32 cellular contexts compared by ENCODE assay signal in the genomic region with DNA sequence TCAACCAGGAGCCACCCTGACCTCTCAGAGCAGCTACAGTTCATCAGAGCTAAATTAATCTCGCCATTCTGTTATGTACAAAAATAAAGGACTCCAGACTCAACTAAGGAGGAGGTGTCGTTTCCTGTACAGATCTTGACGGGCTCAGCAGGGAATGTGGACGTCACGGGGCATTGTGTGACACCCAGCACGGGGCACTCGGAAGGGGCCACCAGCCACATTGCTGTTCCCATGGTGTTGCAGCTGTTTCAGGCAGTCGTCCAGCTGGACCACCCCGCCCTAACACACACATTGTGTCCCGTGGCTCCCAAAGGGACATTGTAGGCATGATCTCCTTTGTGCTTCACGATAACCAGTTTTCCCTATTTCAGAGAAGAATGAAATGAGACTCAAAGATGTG. TPM values are rescaled to one million over a fixed set of nuclear protein-coding genes. Genes with fewer than 3 reads are reported as not detected.
DNase-seq lines count a peak whose midpoint lies in the region; ATAC-seq and TF ChIP-seq lines count a peak whose summit lies in the region.
"Had no signal": no experiment of that assay in that cellular context is flagged by ENCODE, and none has a peak within 500 bp of the region (broad histone marks: within the 10 kb centered on the region; RNA-seq: fewer than 3 reads in every experiment).

No MANE protein-coding gene starts in this region.

- peaks cover 2% of the 10 kb centered on the region for H3K9me3 Mint-ChIP-seq in neural progenitor cell
- H3K9me3 Mint-ChIP-seq in natural killer cell, result no peaks in the 10 kb centered on the region
- no peaks in the 10 kb centered on the region for H3K9me3 Mint-ChIP-seq in activated CD4-positive, alpha-beta T cell treated with anti-CD3 and anti-CD28 coated beads, Interleukin-2, amount 10 ng/mL, durations not matched to agents 7 days and 5 days
- H3K9me3 Mint-ChIP-seq: activated T-helper 17 cell treated with anti-CD3 and anti-CD28 coated beads, Interleukin-2, amount 50 U/mL, for 72 hours had no signal

- no peaks in the 10 kb centered on the region for H4K20me1 ChIP-seq in neural progenitor cell (ENCODE audit: low read depth)

- no peak overlapping the region for H2AFZ ChIP-seq in neural progenitor cell (replicated peaks)
- H2AFZ ChIP-seq: GM23338 had no signal

- no peaks in the 10 kb centered on the region for H3F3A ChIP-seq in neural progenitor cell (ENCODE audit: low read depth)

- peaks cover 0 to 20% (median 0%) of the 10 kb centered on the region in 12 donors for H3K4me1 ChIP-seq in heart left ventricle
- peaks cover 7% of the 10 kb centered on the region for H3K4me1 ChIP-seq in left ventricle myocardium inferior
- H3K4me1 ChIP-seq in neural progenitor cell, result peaks cover 18% of the 10 kb centered on the region
- H3K4me1 ChIP-seq: Peyer's patch had no signal

- H3K27ac ChIP-seq in heart left ventricle, result peak overlapping the region in 5 of 12 donors; percentile 8 to 68 (median 54)
- peak overlapping the region; percentile 55 for H3K27ac ChIP-seq in left ventricle myocardium inferior (replicated peaks)
- no peak overlapping the region for H3K27ac ChIP-seq in neural progenitor cell
- H3K27ac ChIP-seq: Peyer's patch had no signal

- TF ChIP-seq CTCF in heart left ventricle (IDR thresholded peaks at IDR 0.05) (no peak), left ventricle myocardium inferior (IDR thresholded peaks at IDR 0.05; ENCODE audit: borderline replicate concordance) (no peak), neural progenitor cell (IDR thresholded peaks at IDR 0.05) (no peak), natural killer cell (IDR thresholded peaks at IDR 0.05) (no peak)

- H3K9me3 ChIP-seq in heart left ventricle (no peaks in the 10 kb centered on the region), left ventricle myocardium inferior (replicated peaks) (no peaks in the 10 kb centered on the region), neural progenitor cell (ENCODE audit: low read depth) (no peaks in the 10 kb centered on the region)

- no peak overlapping the region for H3K9ac ChIP-seq in neural progenitor cell

- H3K79me2 ChIP-seq in neural progenitor cell (ENCODE audit: low read depth), result no peaks in the 10 kb centered on the region

- POLR2A ChIA-PET in activated CD4-positive, alpha-beta T cell treated with anti-CD3 and anti-CD28 coated beads, Interleukin-2, amount 10 ng/mL, durations not matched to agents 7 days and 5 days (lab: Charles Lee), result no interaction called here

- H3K4me2 ChIP-seq in neural progenitor cell, result peak overlapping the region; percentile 47
- H3K4me2 ChIP-seq: GM23338 had no signal

- 38 to 63% (median 47%) methylated on average over 11 of the region's 11 CpGs for WGBS in heart left ventricle, 4 donors

- intact Hi-C loops in heart left ventricle (cut with DNase I) (loop anchor here in 1 of 10 donors (10.0 kb wide), 1 partner anchor 314 kb away; no protein-coding TSS in a partner anchor), cardiac septum (cut with DNase I) (no loop called here), left ventricle myocardium inferior (cut with micrococcal nuclease) (no loop called here), natural killer cell (cut with micrococcal nuclease) (no loop called here)

- H3K4me3 Mint-ChIP-seq in neural progenitor cell, result peak overlapping the region; percentile 33
- no peak overlapping the region for H3K4me3 Mint-ChIP-seq in natural killer cell
- H3K4me3 Mint-ChIP-seq in activated CD4-positive, alpha-beta T cell treated with anti-CD3 and anti-CD28 coated beads, Interleukin-2, amount 10 ng/mL, durations not matched to agents 7 days and 5 days, result no peak overlapping the region
- H3K4me3 Mint-ChIP-seq: activated CD4-positive, alpha-beta memory T cell treated with anti-CD3 and anti-CD28 coated beads for 36 hours; activated naive CD4-positive, alpha-beta T cell treated with anti-CD3 and anti-CD28 coated beads, Interleukin-2, amount 50 U/mL, for 24 hours; activated T-helper 17 cell treated with anti-CD3 and anti-CD28 coated beads, Interleukin-2, amount 50 U/mL, for 72 hours; CD8-positive, alpha-beta T cell; GM23338; stimulated activated naive CD8-positive, alpha-beta T cell treated with anti-CD3 and anti-CD28 coated beads, Interleukin-15, amount 100 ng/mL, for 72 hours had no signal

- ATAC-seq in heart left ventricle (peak; percentile 55 to 93 (median 73)), natural killer cell (no peak)
- ATAC-seq: activated CD4-positive, CD25-positive, alpha-beta regulatory T cell treated with anti-CD3 and anti-CD28 coated beads, Interleukin-2, amount 50 U/mL, for 24 hours; activated T-helper 17 cell treated with anti-CD3 and anti-CD28 coated beads, Interleukin-2, amount 50 U/mL, for 72 hours; CD8-positive, alpha-beta T cell; GM12878; GM23338; stimulated activated naive CD8-positive, alpha-beta T cell treated with anti-CD3 and anti-CD28 coated beads, Interleukin-15, amount 100 ng/mL, for 72 hours had no signal

- no peak overlapping the region for H3K4me3 ChIP-seq in heart left ventricle
- no peak overlapping the region for H3K4me3 ChIP-seq in left ventricle myocardium inferior
- no peak overlapping the region for H3K4me3 ChIP-seq in neural progenitor cell
- H3K4me3 ChIP-seq: GM12878, GM23338, Peyer's patch had no signal

- peaks cover 3% of the 10 kb centered on the region for H3K27me3 Mint-ChIP-seq in neural progenitor cell (ENCODE audit: insufficient read depth, low read depth)
- H3K27me3 Mint-ChIP-seq in natural killer cell (ENCODE audit: low read depth in 2 of 2), result peaks cover 2 to 16% of the 10 kb centered on the region in 2 donors
- peaks cover 7% of the 10 kb centered on the region for H3K27me3 Mint-ChIP-seq in activated CD4-positive, alpha-beta T cell treated with anti-CD3 and anti-CD28 coated beads, Interleukin-2, amount 10 ng/mL, durations not matched to agents 7 days and 5 days

- H3K27ac Mint-ChIP-seq in neural progenitor cell, result peak overlapping the region; percentile 92
- no peak overlapping the region for H3K27ac Mint-ChIP-seq in natural killer cell
- H3K27ac Mint-ChIP-seq in activated CD4-positive, alpha-beta T cell treated with anti-CD3 and anti-CD28 coated beads, Interleukin-2, amount 10 ng/mL, durations not matched to agents 7 days and 5 days, result no peak overlapping the region
- H3K27ac Mint-ChIP-seq: activated CD4-positive, alpha-beta memory T cell treated with anti-CD3 and anti-CD28 coated beads for 36 hours; activated naive CD4-positive, alpha-beta T cell treated with anti-CD3 and anti-CD28 coated beads, Interleukin-2, amount 50 U/mL, for 24 hours; activated T-helper 17 cell treated with anti-CD3 and anti-CD28 coated beads, Interleukin-2, amount 50 U/mL, for 72 hours; CD8-positive, alpha-beta T cell; GM23338; progenitor cell of endocrine pancreas; stimulated activated naive CD8-positive, alpha-beta T cell treated with anti-CD3 and anti-CD28 coated beads, Interleukin-15, amount 100 ng/mL, for 72 hours had no signal

- no peak for TF ChIP-seq POLR2A in heart left ventricle (IDR thresholded peaks at IDR 0.05)

- peak in 4 of 5 donors; percentile 51 to 78 (median 76) for DNase-seq in heart left ventricle
- no peak for DNase-seq in cardiac septum (ENCODE audit: low spot score)
- no peak for DNase-seq in left ventricle myocardium inferior
- DNase-seq in neural progenitor cell (ENCODE audit: low spot score), result no peak
- DNase-seq in effector CD8-positive, alpha-beta T cell (lab: John Stamatoyannopoulos, UW), result no peak
- DNase-seq in natural killer cell, result no peak
- no peak for DNase-seq in activated CD4-positive, alpha-beta T cell treated with anti-CD3 and anti-CD28 coated beads, Interleukin-2, amount 10 ng/mL, durations not matched to agents 7 days and 5 days
- DNase-seq in mesenteric fat pad (ENCODE audit: low spot score), result no peak
- DNase-seq: activated CD4-positive, alpha-beta memory T cell treated with anti-CD3 and anti-CD28 coated beads for 36 hours; activated CD8-positive, alpha-beta memory T cell treated with anti-CD3 and anti-CD28 coated beads, Interleukin-2, amount 50 U/mL, for 4 hours; AML-193; anterior cingulate cortex; CD8-positive, alpha-beta T cell; central memory CD4-positive, alpha-beta T cell; DMS 273 treated with DMSO at 0.1 percent for 48 hours; EL; islet precursor cell; NCI-H1092; NCI-H2029 treated with DMSO at 0.1 percent for 48 hours; NCI-H526 treated with DMSO at 0.1 percent for 48 hours; Peyer's patch; stimulated activated naive CD8-positive, alpha-beta T cell treated with anti-CD3 and anti-CD28 coated beads, Interleukin-15, amount 100 ng/mL, for 72 hours; T-helper 1 cell had no signal

- H3K27me3 ChIP-seq in heart left ventricle (no peaks in the 10 kb centered on the region), left ventricle myocardium inferior (ENCODE audit: low read depth) (no peaks in the 10 kb centered on the region), neural progenitor cell (no peaks in the 10 kb centered on the region)
- H3K27me3 ChIP-seq: Peyer's patch had no signal

- no peaks in the 10 kb centered on the region for H3K36me3 Mint-ChIP-seq in neural progenitor cell
- H3K36me3 Mint-ChIP-seq in natural killer cell, result no peaks in the 10 kb centered on the region
- no peaks in the 10 kb centered on the region for H3K36me3 Mint-ChIP-seq in activated CD4-positive, alpha-beta T cell treated with anti-CD3 and anti-CD28 coated beads, Interleukin-2, amount 10 ng/mL, durations not matched to agents 7 days and 5 days (ENCODE audit: low read depth)
- H3K36me3 Mint-ChIP-seq: activated CD4-positive, alpha-beta memory T cell treated with anti-CD3 and anti-CD28 coated beads for 36 hours; activated naive CD4-positive, alpha-beta T cell treated with anti-CD3 and anti-CD28 coated beads, Interleukin-2, amount 50 U/mL, for 24 hours; CD8-positive, alpha-beta T cell had no signal

- H3K36me3 ChIP-seq in heart left ventricle (no peaks in the 10 kb centered on the region), left ventricle myocardium inferior (no peaks in the 10 kb centered on the region), neural progenitor cell (no peaks in the 10 kb centered on the region)
- H3K36me3 ChIP-seq: Peyer's patch had no signal

- H3K4me1 Mint-ChIP-seq in neural progenitor cell (peaks cover 33% of the 10 kb centered on the region), natural killer cell (no peaks in the 10 kb centered on the region)
- no peaks in the 10 kb centered on the region for H3K4me1 Mint-ChIP-seq in activated CD4-positive, alpha-beta T cell treated with anti-CD3 and anti-CD28 coated beads, Interleukin-2, amount 10 ng/mL, durations not matched to agents 7 days and 5 days
- H3K4me1 Mint-ChIP-seq: activated naive CD4-positive, alpha-beta T cell treated with anti-CD3 and anti-CD28 coated beads, Interleukin-2, amount 50 U/mL, for 24 hours; activated T-helper 17 cell treated with anti-CD3 and anti-CD28 coated beads, Interleukin-2, amount 50 U/mL, for 72 hours; stimulated activated naive CD8-positive, alpha-beta T cell treated with anti-CD3 and anti-CD28 coated beads, Interleukin-15, amount 100 ng/mL, for 72 hours had no signal

- CTCF ChIA-PET in activated CD4-positive, alpha-beta T cell treated with anti-CD3 and anti-CD28 coated beads, Interleukin-2, amount 10 ng/mL, durations not matched to agents 7 days and 5 days (lab: Charles Lee), result no interaction called here

RNA-seq across cellular contexts. Expression of a gene that starts 5.6 kb away (rescaled TPM):
- total RNA-seq in heart left ventricle, result 1 to 10 TPM in 5 of 9 donors, under 1 TPM in 3, not detected in 1; 0.68 to 5.3 (median 1.3) TPM
- polyA plus RNA-seq in heart left ventricle, result 1 to 10 TPM in 1 of 2 donors, under 1 TPM in 1; 0.33 to 2.9 TPM
- 2.4 TPM for total RNA-seq in cardiac septum
- 1.1 TPM for total RNA-seq in left ventricle myocardium inferior
- total RNA-seq in neural progenitor cell (ENCODE audit: low replicate concordance), result 0.22 and 0.37 TPM in 2 replicates
- not detected for total RNA-seq in natural killer cell
- not detected for total RNA-seq in activated CD4-positive, alpha-beta T cell treated with anti-CD3 and anti-CD28 coated beads, Interleukin-2, amount 10 ng/mL, durations not matched to agents 7 days and 5 days
- 0.45 TPM for total RNA-seq in mesenteric fat pad
- total RNA-seq: activated CD4-positive, alpha-beta memory T cell treated with anti-CD3 and anti-CD28 coated beads for 36 hours; CD8-positive, alpha-beta T cell; glomerular endothelial cell; GM12878; mononuclear cell; SK-MEL-5 had no signal

Comparison
In these comparisons a context has a peak if more than half of its experiments do, and no peak if none do; other contexts are left out.
1. DNase-seq: peak in heart left ventricle (4 of 5); none in cardiac septum (single experiment), left ventricle myocardium inferior (single experiment), neural progenitor cell (single experiment), effector CD8-positive, alpha-beta T cell (single experiment), natural killer cell (single experiment), activated CD4-positive, alpha-beta T cell treated with anti-CD3 and anti-CD28 coated beads, Interleukin-2, amount 10 ng/mL, durations not matched to agents 7 days and 5 days (single experiment) and mesenteric fat pad (single experiment).
2. ATAC-seq: peak in heart left ventricle (4 of 4); none in natural killer cell (0 of 3).